Comparison of ENCODE assay signal across 21 cellular contexts in the genomic region with DNA sequence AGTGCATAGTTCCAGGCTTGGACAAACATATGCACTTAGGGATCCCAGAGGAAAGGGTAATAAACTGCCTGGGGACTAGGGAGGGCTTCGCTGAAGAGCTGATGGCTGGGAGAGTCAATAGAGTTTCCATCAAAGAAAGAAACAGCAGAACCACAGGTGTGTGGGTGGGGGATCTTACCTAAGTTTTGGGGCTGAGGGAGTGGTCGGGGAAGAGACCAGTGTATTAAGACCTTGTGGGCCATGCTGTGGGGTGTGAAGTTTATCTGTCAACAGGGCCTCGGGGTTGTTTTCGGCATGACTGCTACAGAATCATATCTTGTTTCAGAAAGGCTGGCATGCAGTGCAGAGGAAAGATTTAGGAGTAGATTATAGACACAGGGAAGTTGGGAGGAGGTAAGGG. TPM values are rescaled to one million over a fixed set of nuclear protein-coding genes. Genes with fewer than 3 reads are reported as not detected.
A peak's percentile ranks its signal among the peaks of the same experiment; 100 is the strongest.
DNase-seq lines count a peak whose midpoint lies in the region; ATAC-seq, FAIRE-seq and TF ChIP-seq lines count a peak whose summit lies in the region.
"Had no signal": no experiment of that assay in that cellular context is flagged by ENCODE, and none has a peak within 500 bp of the region (broad histone marks: within the 10 kb centered on the region; RNA-seq: fewer than 3 reads in every experiment).

No MANE protein-coding gene starts in this region.

- ATAC-seq in GM23338 = no peak
- no peak for ATAC-seq in GM12878
- no peak for ATAC-seq in left cardiac atrium
- ATAC-seq: PC-3 had no signal

- H3K9me3 ChIP-seq in GM12878 (replicated peaks; ENCODE audit: control insufficient read depth, insufficient read depth, low read length) = no peaks in the 10 kb centered on the region
- H3K9me3 ChIP-seq in neural progenitor cell (ENCODE audit: low read depth) = no peaks in the 10 kb centered on the region
- H3K9me3 ChIP-seq in hepatocyte (ENCODE audit: low read depth) = no peaks in the 10 kb centered on the region
- H3K9me3 ChIP-seq in MG63 = no peaks in the 10 kb centered on the region

- in situ Hi-C loops in GM12878 (cut with MboI) = no loop called here

- H3K79me2 ChIP-seq in GM23338 (replicated peaks; ENCODE audit: insufficient read depth) = no peaks in the 10 kb centered on the region
- H3K79me2 ChIP-seq in GM12878 (ENCODE audit: control insufficient read depth, insufficient read depth, low read length) = no peaks in the 10 kb centered on the region
- peaks cover 5% of the 10 kb centered on the region for H3K79me2 ChIP-seq in neural progenitor cell (ENCODE audit: low read depth)
- no peaks in the 10 kb centered on the region for H3K79me2 ChIP-seq in hepatocyte

- no peak for TF ChIP-seq EP300 in GM12878 (IDR thresholded peaks at IDR 0.05; ENCODE audit: borderline replicate concordance in 1 of 2, control insufficient read depth in 1 of 2, low read depth in 2 of 2, low read length in 2 of 2)

- peaks cover 10% of the 10 kb centered on the region for H3K36me3 Mint-ChIP-seq in GM23338 (ENCODE audit: low read depth)
- H3K36me3 Mint-ChIP-seq in neural progenitor cell = peaks cover 26% of the 10 kb centered on the region
- H3K36me3 Mint-ChIP-seq: IgD-negative memory B cell had no signal

- H3K9me2 ChIP-seq in GM23338 (ENCODE audit: insufficient read depth) = no peaks in the 10 kb centered on the region
- no peaks in the 10 kb centered on the region for H3K9me2 ChIP-seq in hepatocyte (replicated peaks; ENCODE audit: insufficient read depth)

- peaks cover 21% of the 10 kb centered on the region for H3K4me1 Mint-ChIP-seq in GM23338
- H3K4me1 Mint-ChIP-seq in neural progenitor cell = peaks cover 38% of the 10 kb centered on the region

- BruUV-seq in GM12878 (replicated peaks; lab: Mats Ljungman, UMichigan) = no TSS peak

- peak overlapping the region; percentile 48; the same call in 1 of the 2 replicates for H3K4me2 ChIP-seq in GM23338
- no peak overlapping the region for H3K4me2 ChIP-seq in GM12878 (ENCODE audit: control insufficient read depth, insufficient read depth)
- H3K4me2 ChIP-seq in neural progenitor cell = peak overlapping the region; percentile 17
- no peak overlapping the region for H3K4me2 ChIP-seq in hepatocyte
- H3K4me2 ChIP-seq: KMS-11 had no signal

- CTCF ChIA-PET in GM12878 (lab: Yijun Ruan, JAX) = no interaction called here

- SMC1A ChIA-PET in GM12878 (lab: Charles Lee; ENCODE audit: uncharacterized antibody, unreplicated experiment) = no interaction called here

- H2AFZ ChIP-seq in GM23338 (no peak overlapping the region), GM12878 (ENCODE audit: control insufficient read depth, low read depth, low read length) (no peak overlapping the region), neural progenitor cell (replicated peaks) (no peak overlapping the region), hepatocyte (no peak overlapping the region)

- no peak overlapping the region for H3K9ac ChIP-seq in GM12878 (ENCODE audit: control insufficient read depth, insufficient read depth, low read length)
- H3K9ac ChIP-seq in neural progenitor cell = no peak overlapping the region
- H3K9ac ChIP-seq: KMS-11 had no signal

- H3K27me3 ChIP-seq in GM23338 (ENCODE audit: insufficient read depth) (no peaks in the 10 kb centered on the region), GM12878 (replicated peaks in 1 of 2; ENCODE audit: control insufficient read depth in 2 of 2, insufficient read depth in 2 of 2, low read length in 1 of 2) (no peaks in the 10 kb centered on the region), neural progenitor cell (no peaks in the 10 kb centered on the region), hepatocyte (no peaks in the 10 kb centered on the region), MG63 (no peaks in the 10 kb centered on the region)

- H3K9me3 Mint-ChIP-seq in GM23338 = no peaks in the 10 kb centered on the region
- peaks cover 11% of the 10 kb centered on the region for H3K9me3 Mint-ChIP-seq in neural progenitor cell
- H3K9me3 Mint-ChIP-seq: CD4-positive, alpha-beta memory T cell; IgD-negative memory B cell had no signal

- intact Hi-C loops in GM12878 (cut with micrococcal nuclease; ENCODE audit: unreplicated experiment) = no loop called here
- intact Hi-C loops in left cardiac atrium (cut with DNase I) = loop anchor here in 1 of 2 donors (10.0 kb wide), 2 partner anchors 112 to 482 kb away; no protein-coding TSS in a partner anchor

- TF ChIP-seq CTCF in GM23338 (conservative IDR thresholded peaks at IDR 0.05; ENCODE audit: low read depth in 2 of 2) = no peak
- no peak for TF ChIP-seq CTCF in GM12878 (IDR thresholded peaks at IDR 0.05 in 2 of 3, conservative IDR thresholded peaks at IDR 0.05 in 1 of 3; ENCODE audit: control insufficient read depth in 2 of 3, extremely low read depth in 1 of 3, insufficient read depth in 1 of 3, low read depth in 3 of 3, low read length in 3 of 3)
- TF ChIP-seq CTCF in neural progenitor cell (IDR thresholded peaks at IDR 0.05) = no peak
- TF ChIP-seq CTCF in hepatocyte (IDR thresholded peaks at IDR 0.05; ENCODE audit: poor library complexity) = no peak

- H4K20me1 ChIP-seq in GM23338 (replicated peaks; ENCODE audit: insufficient read depth) = no peaks in the 10 kb centered on the region
- H4K20me1 ChIP-seq in GM12878 (ENCODE audit: control insufficient read depth, insufficient read depth) = no peaks in the 10 kb centered on the region
- H4K20me1 ChIP-seq in neural progenitor cell (ENCODE audit: low read depth) = no peaks in the 10 kb centered on the region
- no peaks in the 10 kb centered on the region for H4K20me1 ChIP-seq in hepatocyte (ENCODE audit: insufficient read depth, poor library complexity, severe bottlenecking)

- H3F3A ChIP-seq in GM23338 (replicated peaks; ENCODE audit: low read depth) (no peaks in the 10 kb centered on the region), neural progenitor cell (ENCODE audit: low read depth) (peaks cover 54% of the 10 kb centered on the region)

- H3K4me3 ChIP-seq in GM23338 (no peak overlapping the region), GM12878 (no peak overlapping the region), neural progenitor cell (no peak overlapping the region), hepatocyte (no peak overlapping the region), MG63 (no peak overlapping the region)

- DNase-seq in ELF-1 (ENCODE audit: low read depth, low spot score) (peak; percentile 40), GM23338 (ENCODE audit: low spot score) (no peak), GM12878 (ENCODE audit: low read depth, low spot score) (no peak), neural progenitor cell (ENCODE audit: low spot score) (no peak), hepatocyte (ENCODE audit: low spot score) (no peak), MG63 (no peak), NCI-H82 (lab: John Stamatoyannopoulos, UW) (no peak), left cardiac atrium (no peak)
- DNase-seq: CD4-positive, alpha-beta memory T cell; GDM1; NCI-H1048; NCI-H1694; NCI-H446; NCI-H524 treated with DMSO at 0.1 percent for 48 hours; NK-92 treated with Interleukin-12 subunit alpha and Interleukin-12 subunit beta, amount 100 ng/mL, for 24 hours; PC-3 had no signal

- H3K4me1 ChIP-seq in GM23338 (ENCODE audit: insufficient read depth) (peaks cover 7% of the 10 kb centered on the region; the same call in 1 of the 2 replicates), GM12878 (ENCODE audit: control insufficient read depth, insufficient read depth, low read length) (no peaks in the 10 kb centered on the region), neural progenitor cell (peaks cover 42% of the 10 kb centered on the region), hepatocyte (ENCODE audit: insufficient read depth) (no peaks in the 10 kb centered on the region)

- H3K4me3 Mint-ChIP-seq in GM23338 (no peak overlapping the region), neural progenitor cell (no peak overlapping the region)
- H3K4me3 Mint-ChIP-seq: CD4-positive, alpha-beta memory T cell; IgD-negative memory B cell had no signal

- H3K27ac Mint-ChIP-seq in GM23338 (no peak overlapping the region), neural progenitor cell (peak overlapping the region; percentile 72)
- H3K27ac Mint-ChIP-seq: CD4-positive, alpha-beta memory T cell; IgD-negative memory B cell had no signal

- POLR2A ChIA-PET in GM12878 (lab: Charles Lee) = no interaction called here

- H3K36me3 ChIP-seq in GM23338 (ENCODE audit: insufficient read depth) (no peaks in the 10 kb centered on the region), GM12878 (ENCODE audit: control insufficient read depth in 2 of 2, insufficient read depth in 2 of 2, low read length in 1 of 2) (no peaks in the 10 kb centered on the region), neural progenitor cell (no peaks in the 10 kb centered on the region), hepatocyte (replicated peaks; ENCODE audit: insufficient read depth, low read depth) (no peaks in the 10 kb centered on the region), MG63 (no peaks in the 10 kb centered on the region)

- TF ChIP-seq RAD21 in GM12878 (IDR thresholded peaks at IDR 0.05; ENCODE audit: insufficient read depth, low read depth, low read length) = no peak

- H3K27me3 Mint-ChIP-seq in GM23338 (ENCODE audit: insufficient read depth, low read depth, poor library complexity) (no peaks in the 10 kb centered on the region), neural progenitor cell (ENCODE audit: insufficient read depth, low read depth) (peaks cover 2% of the 10 kb centered on the region)

- 10% methylated on average over 4 of the region's 4 CpGs for WGBS in GM12878 (ENCODE audit: insufficient coverage, insufficient replicate concordance, low lambda C conversion rate, missing lambda C conversion rate)
- 55% methylated on average over 4 of the region's 4 CpGs for whole genome bisulfite sequencing in hepatocyte (ENCODE audit: low lambda C conversion rate, missing lambda C conversion rate)

- H3K27ac ChIP-seq in GM23338 (ENCODE audit: low read depth) (no peak overlapping the region), GM12878 (ENCODE audit: control insufficient read depth, insufficient read depth) (no peak overlapping the region), neural progenitor cell (peak overlapping the region; percentile 30), hepatocyte (no peak overlapping the region)
- H3K27ac ChIP-seq: KMS-11 had no signal

- no peak for TF ChIP-seq POLR2A in GM12878 (IDR thresholded peaks at IDR 0.05; ENCODE audit: low read depth, low read length)

- FAIRE-seq in GM12878 (lab: Jason Lieb, UNC) = no peak
- FAIRE-seq: GM12892, H54 had no signal

- RAD21 ChIA-PET in GM12878 (lab: Charles Lee; ENCODE audit: unreplicated experiment) = no interaction called here

RNA-seq across cellular contexts. Expression of gene GTF2A1L, which starts 31.2 kb away (rescaled TPM):
- 0.94 and 2.8 TPM in 2 replicates for total RNA-seq in GM23338 (2014; rRNA removed; shearing (Covaris generic))
- polyA plus RNA-seq in GM23338 (2016; fragmentation: Nextera tagmentation; extraction: Ambion mirVana) (0.65 and 0.85 TPM in 2 replicates), GM12878 (2011; rRNA removed) (not detected in 2 replicates), GM12878 (2014; fragmentation: Illumina TruSeq; extraction: Trizol) (not detected in 2 replicates), GM12878 (2014; fragmentation: Nextera tagmentation; extraction: Ambion mirVana) (not detected), GM12878 (2014; rRNA removed) (not detected in 2 replicates), GM12878 (2016; fragmentation: Nextera tagmentation; extraction: Ambion mirVana) (not detected), hepatocyte (0.49 and 0.52 TPM in 2 replicates)
- not detected in 2 replicates for total RNA-seq in GM12878 (2013; cell fraction: nucleolus; rRNA removed)
- total RNA-seq in GM12878 (2014; rRNA removed) (not detected in 2 replicates), GM12878 (2014; rRNA removed; fragmentation: Illumina TruSeq; extraction: Trizol) (not detected in 2 replicates), GM12878 (2021) (not detected in 2 replicates), neural progenitor cell (ENCODE audit: low replicate concordance) (1.6 and 3.7 TPM in 2 replicates), hepatocyte (1.2 and 4.1 TPM in 2 replicates), left cardiac atrium (not detected)
- not detected for polyA plus RNA-seq in GM12878 (2011; ENCODE audit: low read depth)
- polyA plus RNA-seq in GM12878 (2011; cell fraction: cytosol; rRNA removed) = not detected in 2 replicates
- not detected in 2 replicates for polyA plus RNA-seq in GM12878 (2011; cell fraction: nucleus; rRNA removed)
- polyA plus RNA-seq in GM12878 (2012) = not detected in 2 replicates
- not detected in 2 replicates for polyA minus RNA-seq in GM12878 (2011; rRNA and poly(A)+ RNA removed)
- polyA minus RNA-seq in GM12878 (2011; cell fraction: cytosol; rRNA and poly(A)+ RNA removed) = not detected in 2 replicates
- not detected in 2 replicates for polyA minus RNA-seq in GM12878 (2011; cell fraction: nucleus; rRNA and poly(A)+ RNA removed)
- total RNA-seq in MG63 (2014; rRNA removed; shearing (Covaris generic); ENCODE audit: low replicate concordance) = not detected in 2 replicates
- total RNA-seq: A673; CD4-positive, alpha-beta memory T cell; PC-3 had no signal
- polyA plus RNA-seq: CD4-positive, alpha-beta memory T cell; IgD-negative memory B cell had no signal

RNA-seq across cellular contexts. Expression of gene STON1, which starts 56.5 kb away (rescaled TPM):
- 14.4 and 14.9 TPM in 2 replicates for total RNA-seq in GM23338 (2014; rRNA removed; shearing (Covaris generic))
- polyA plus RNA-seq in GM23338 (2016; fragmentation: Nextera tagmentation; extraction: Ambion mirVana) (5.4 and 5.5 TPM in 2 replicates), GM12878 (2011; rRNA removed) (0.26 and 0.29 TPM in 2 replicates), GM12878 (2014; fragmentation: Illumina TruSeq; extraction: Trizol) (0.08 and 0.32 TPM in 2 replicates), GM12878 (2014; fragmentation: Nextera tagmentation; extraction: Ambion mirVana) (under 1 TPM in 1 of 2 experiments, not detected in 1; 0.11 TPM), GM12878 (2014; rRNA removed) (0.51 and 0.91 TPM in 2 replicates), GM12878 (2016; fragmentation: Nextera tagmentation; extraction: Ambion mirVana) (under 1 TPM in 1 of 2 experiments, not detected in 1; 0.12 TPM), hepatocyte (10.4 and 12.2 TPM in 2 replicates)
- 1.2 TPM in 2 replicates for total RNA-seq in GM12878 (2013; cell fraction: nucleolus; rRNA removed)
- total RNA-seq in GM12878 (2014; rRNA removed) (0.11 and 0.27 TPM in 2 replicates), GM12878 (2014; rRNA removed; fragmentation: Illumina TruSeq; extraction: Trizol) (0.18 and 0.23 TPM in 2 replicates), GM12878 (2021) (0.82 and 0.90 TPM in 2 replicates), neural progenitor cell (ENCODE audit: low replicate concordance) (36.7 and 51.7 TPM in 2 replicates), hepatocyte (21.6 and 22.0 TPM in 2 replicates), left cardiac atrium (10 to 100 TPM; 16.7 to 19.1 TPM)
- 0.42 TPM for polyA plus RNA-seq in GM12878 (2011; ENCODE audit: low read depth)
- polyA plus RNA-seq in GM12878 (2011; cell fraction: cytosol; rRNA removed) = 0.04 and 0.18 TPM in 2 replicates
- polyA plus RNA-seq in GM12878 (2011; cell fraction: nucleus; rRNA removed) = 0.87 and 0.94 TPM in 2 replicates
- polyA plus RNA-seq in GM12878 (2012) = 0.36 and 0.62 TPM in 2 replicates
- 0.07 and 0.26 TPM in 2 replicates for polyA minus RNA-seq in GM12878 (2011; rRNA and poly(A)+ RNA removed)
- polyA minus RNA-seq in GM12878 (2011; cell fraction: cytosol; rRNA and poly(A)+ RNA removed) = not detected in 2 replicates
- polyA minus RNA-seq in GM12878 (2011; cell fraction: nucleus; rRNA and poly(A)+ RNA removed) = 0.12 and 0.38 TPM in 2 replicates
- total RNA-seq in MG63 (2014; rRNA removed; shearing (Covaris generic); ENCODE audit: low replicate concordance) = 1.7 and 2.2 TPM in 2 replicates

Comparison
In these comparisons a context has a peak if more than half of its experiments do, and no peak if none do; other contexts are left out.
1. H3K4me2 ChIP-seq: peak in GM23338 (single experiment) and neural progenitor cell (single experiment); none in GM12878 (single experiment) and hepatocyte (single experiment).